In genomic region chr1:65422241-65423203, GRCh38 we compare ENCODE assay signal across 8 cellular contexts. TPM values are rescaled to one million over a fixed set of nuclear protein-coding genes. Genes with fewer than 3 reads are reported as not detected.
A peak's percentile ranks its signal among the peaks of the same experiment; 100 is the strongest.
DNase-seq lines count a peak whose midpoint lies in the region; ATAC-seq and TF ChIP-seq lines count a peak whose summit lies in the region.

No MANE protein-coding gene starts in this region.

- H3K9me3 ChIP-seq in Panc1 (ENCODE audit: control insufficient read depth, insufficient read depth, low read depth, low read length) (no peaks in the 10 kb centered on the region), esophagus muscularis mucosa (no peaks in the 10 kb centered on the region)

- H3K27ac ChIP-seq in Panc1 (ENCODE audit: low read length) (peak overlapping the region; percentile 88), esophagus muscularis mucosa (replicated peaks in 1 of 4) (peak overlapping the region in 3 of 4 donors; percentile 94 to 99 (median 98))

- TF ChIP-seq POLR2A in esophagus muscularis mucosa (IDR thresholded peaks at IDR 0.05; ENCODE audit: low read depth), result no peak

- TSS peak; percentile 63 for BruUV-seq in Panc1 (replicated peaks; lab: Mats Ljungman, UMichigan)

- ATAC-seq in Panc1, result no peak
- no peak for ATAC-seq in GM19455 (IDR thresholded peaks at IDR 0.05; ENCODE audit: unreplicated experiment)
- ATAC-seq in HG03342 (IDR thresholded peaks at IDR 0.05; ENCODE audit: unreplicated experiment), result no peak

- H3K36me3 ChIP-seq in Panc1 (ENCODE audit: control insufficient read depth, insufficient read depth, low read length) (peaks cover 3% of the 10 kb centered on the region), esophagus muscularis mucosa (peaks cover 6 to 22% (median 20%) of the 10 kb centered on the region in 4 donors)

- POLR2A ChIA-PET in Panc1 (lab: Charles Lee), result no interaction called here

- H3K4me3 ChIP-seq in Panc1 (ENCODE audit: low read depth in 2 of 2, low read length in 2 of 2), result peak overlapping the region; percentile 74 to 99; a peak in 2 of 4 replicates
- H3K4me3 ChIP-seq in esophagus muscularis mucosa, result peak overlapping the region; percentile 82 to 93 (median 88)
- peak overlapping the region; percentile 88 for H3K4me3 ChIP-seq in retinal pigment epithelial cell (ENCODE audit: low read length)

- H3K4me1 ChIP-seq in Panc1 (ENCODE audit: control insufficient read depth, insufficient read depth, low read length), result peaks cover 34% of the 10 kb centered on the region
- H3K4me1 ChIP-seq in esophagus muscularis mucosa, result peaks cover 14 to 57% (median 50%) of the 10 kb centered on the region in 4 donors

- TF ChIP-seq CTCF in Panc1 (IDR thresholded peaks at IDR 0.05), result no peak; the same call in 1 of the 2 replicates
- TF ChIP-seq CTCF in esophagus muscularis mucosa (IDR thresholded peaks at IDR 0.05), result no peak
- no peak for TF ChIP-seq CTCF in retinal pigment epithelial cell (conservative IDR thresholded peaks at IDR 0.05; ENCODE audit: low read depth, low read length)

- CTCF ChIA-PET in Panc1 (lab: Charles Lee), result no interaction called here

- DNase-seq in G401 (ENCODE audit: low spot score) (peak; percentile 71), Panc1 (ENCODE audit: low read depth, low spot score) (no peak), esophagus muscularis mucosa (ENCODE audit: extremely low spot score) (no peak), retinal pigment epithelial cell (ENCODE audit: low read depth) (no peak), NCI-H2107 treated with DMSO at 0.1 percent for 48 hours (lab: John Stamatoyannopoulos, UW; ENCODE audit: unreplicated experiment) (no peak), GM19238 (ENCODE audit: insufficient read length, low spot score) (no peak)

- in situ Hi-C loops in G401 (cut with HindIII; ENCODE audit: low sequenced_read_pairs) (no loop called here), Panc1 (cut with HindIII; ENCODE audit: low pct_unique_long_range_greater_than_20kb, low sequenced_read_pairs) (no loop called here)

- H3K27me3 ChIP-seq in Panc1 (ENCODE audit: control insufficient read depth, insufficient read depth, low read length) (no peaks in the 10 kb centered on the region), esophagus muscularis mucosa (no peaks in the 10 kb centered on the region)

- intact Hi-C loops in Panc1 (cut with micrococcal nuclease; ENCODE audit: unreplicated experiment), result loop anchor here (10.0 kb wide), 2 partner anchors 188 to 358 kb away; no protein-coding TSS in a partner anchor
- intact Hi-C loops in esophagus muscularis mucosa (cut with DNase I), result loop anchor here (5.0 to 10.0 kb wide), 2 partner anchors 168 to 270 kb away; no protein-coding TSS in a partner anchor

- WGBS in esophagus muscularis mucosa, result 93% methylated on average over 12 of the region's 12 CpGs

- TF ChIP-seq EP300 in esophagus muscularis mucosa (IDR thresholded peaks at IDR 0.05), result no peak

RNA-seq across cellular contexts. Expression of gene LEPR, which starts 2.1 kb away (rescaled TPM):
- total RNA-seq in G401 (2014; rRNA removed; shearing (Covaris generic)), result 4.1 and 4.4 TPM in 2 replicates
- total RNA-seq in Panc1 (2021; ENCODE audit: unreplicated experiment), result 3.0 TPM
- 1.4 TPM for polyA plus RNA-seq in Panc1 (2012; ENCODE audit: insufficient read length)
- 10 to 100 TPM in 3 of 4 donors, 1 to 10 TPM in 1; 10.0 to 27.3 (median 14.1) TPM for total RNA-seq in esophagus muscularis mucosa

RNA-seq across cellular contexts. Expression of gene LEPROT, which starts 2.1 kb away (rescaled TPM):
- 15.1 and 18.0 TPM in 2 replicates for total RNA-seq in G401 (2014; rRNA removed; shearing (Covaris generic))
- total RNA-seq in Panc1 (2021; ENCODE audit: unreplicated experiment) (53.6 TPM), esophagus muscularis mucosa (10 to 100 TPM; 54.5 to 73.3 (median 66.7) TPM)
- polyA plus RNA-seq in Panc1 (2012; ENCODE audit: insufficient read length), result 34.4 TPM
